1 cellular context compared by ENCODE assay signal in the genomic region with DNA sequence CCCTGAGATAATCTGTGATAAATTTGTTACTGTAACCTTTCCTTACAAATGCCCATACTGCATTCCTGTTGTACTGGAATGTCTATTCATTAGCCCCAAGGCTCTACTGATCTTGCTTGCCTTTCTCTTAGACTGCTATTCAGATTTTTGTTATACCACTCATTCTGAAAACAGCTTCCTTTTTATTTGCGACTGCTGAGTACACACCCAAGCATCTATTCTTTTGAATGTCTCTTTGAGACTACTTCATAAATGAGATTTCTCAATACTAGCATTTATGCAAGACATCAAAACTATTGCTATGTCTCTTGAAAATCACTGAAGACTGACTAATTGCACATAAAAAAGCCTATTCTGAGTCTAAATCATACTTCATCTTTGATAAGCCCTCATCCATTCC.
TF ChIP-seq lines count a peak whose summit lies in the region.

No MANE protein-coding gene starts in this region.

TF ChIP-seq in SK-N-SH, 30 proteins besides CTCF, POLR2A, EP300 and RAD21 (continued from another document):
- TF ChIP-seq, protein P1, sequence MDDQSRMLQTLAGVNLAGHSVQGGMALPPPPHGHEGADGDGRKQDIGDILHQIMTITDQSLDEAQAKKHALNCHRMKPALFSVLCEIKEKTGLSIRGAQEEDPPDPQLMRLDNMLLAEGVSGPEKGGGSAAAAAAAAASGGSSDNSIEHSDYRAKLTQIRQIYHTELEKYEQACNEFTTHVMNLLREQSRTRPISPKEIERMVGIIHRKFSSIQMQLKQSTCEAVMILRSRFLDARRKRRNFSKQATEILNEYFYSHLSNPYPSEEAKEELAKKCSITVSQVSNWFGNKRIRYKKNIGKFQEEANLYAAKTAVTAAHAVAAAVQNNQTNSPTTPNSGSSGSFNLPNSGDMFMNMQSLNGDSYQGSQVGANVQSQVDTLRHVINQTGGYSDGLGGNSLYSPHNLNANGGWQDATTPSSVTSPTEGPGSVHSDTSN (IDR thresholded peaks at IDR 0.05) = no peak
- TF ChIP-seq FOXM1 (IDR thresholded peaks at IDR 0.05; ENCODE audit: low read depth) (no peak), FOSL2 (IDR thresholded peaks at IDR 0.05; ENCODE audit: borderline replicate concordance, low read depth) (no peak)
TF ChIP-seq in SK-N-SH: peak in this region for 0.
